ENCODE assay signal across 15 cellular contexts in genomic region chr17:18635773-18636172, GRCh38. TPM values are rescaled to one million over a fixed set of nuclear protein-coding genes. Genes with fewer than 3 reads are reported as not detected.
"Had no signal": no experiment of that assay in that cellular context is flagged by ENCODE, and none has a peak within 500 bp of the region (broad histone marks: within the 10 kb centered on the region; RNA-seq: fewer than 3 reads in every experiment).

No MANE protein-coding gene starts in this region.

RNA-seq across cellular contexts. Expression of gene TBC1D28, which starts 8.4 kb away (rescaled TPM):
- total RNA-seq: natural killer cell, occipital lobe, osteoblast, ovary, psoas muscle, renal cortical epithelial cell, right cardiac atrium, right lobe of liver, smooth muscle cell, spleen, suprapubic skin, transverse colon, upper lobe of right lung, urinary bladder, uterus had no signal
